ENCODE assay signal across 1 cellular context in genomic region chr1:6624712-6625578, GRCh38.
TF ChIP-seq lines count a peak whose summit lies in the region.

Gene THAP3 (plus strand): TSS chr1:6624868. CDS start chr1:6625219, 351 bp downstream.

TF ChIP-seq in HepG2, 621 proteins besides CTCF, POLR2A, EP300 and RAD21 (continued from another document):
- TF ChIP-seq EEA1 (CRISPR knock-in tag; IDR thresholded peaks at IDR 0.05; ENCODE audit: borderline replicate concordance), result no peak
- TF ChIP-seq YY1 (IDR thresholded peaks at IDR 0.05; ENCODE audit: insufficient read depth, insufficient replicate concordance, low read depth, low read length), result peak; percentile 98
- no peak for TF ChIP-seq TRAFD1 (CRISPR knock-in tag; IDR thresholded peaks at IDR 0.05; ENCODE audit: borderline replicate concordance)
- no peak for TF ChIP-seq KLF9 (CRISPR knock-in tag; IDR thresholded peaks at IDR 0.05; ENCODE audit: low read depth)
TF ChIP-seq in HepG2: peak in this region for 139.
